In the genomic region with DNA sequence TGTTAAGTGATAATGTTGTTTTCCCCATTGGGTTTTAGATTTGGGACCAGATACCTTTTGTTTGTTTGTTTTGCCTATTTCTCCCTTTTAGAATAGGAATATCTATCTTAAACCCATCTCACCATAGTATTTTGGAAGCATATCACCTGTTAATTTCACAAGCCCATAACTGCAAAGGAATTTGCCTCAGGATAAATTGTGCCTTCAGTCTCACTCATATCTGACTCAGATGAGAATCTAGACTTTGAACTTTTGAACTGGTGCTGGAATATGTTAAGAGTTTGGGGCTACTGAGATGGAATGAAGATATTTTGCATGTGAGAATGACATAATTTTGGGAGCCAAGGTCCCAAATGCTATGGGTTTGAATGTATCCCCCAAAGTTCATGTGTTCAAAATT, we compare ENCODE assay signal across 25 cellular contexts.
"Had no signal": no experiment of that assay in that cellular context is flagged by ENCODE, and none has a peak within 500 bp of the region (broad histone marks: within the 10 kb centered on the region; RNA-seq: fewer than 3 reads in every experiment).

No MANE protein-coding gene starts in this region.

- H3K4me2 ChIP-seq: hepatocyte had no signal

- H2AFZ ChIP-seq: hepatocyte, parathyroid adenoma had no signal

- H3K9me3 ChIP-seq: esophagus squamous epithelium, gastroesophageal sphincter, psoas muscle, sigmoid colon, thoracic aorta, uterus had no signal

- DNase-seq: activated CD4-positive, alpha-beta T cell treated with anti-CD3 and anti-CD28 coated beads, Interleukin-2, amount 50 U/mL, for 1 hour; activated CD8-positive, alpha-beta T cell treated with anti-CD3 and anti-CD28 coated beads for 36 hours; activated gamma-delta T cell treated with Interleukin-2 at 50 U/mL for 16 hours; activated naive CD8-positive, alpha-beta T cell treated with anti-CD3 and anti-CD28 coated beads, Interleukin-2, amount 50 U/mL, for 24 hours; activated T-cell treated with anti-CD3 and anti-CD28 coated beads, Interleukin-2, amount 50 U/mL, for 4 hours; amygdala; endodermal cell; esophagus squamous epithelium; left colon; naive thymus-derived CD8-positive, alpha-beta T cell; occipital lobe; psoas muscle; sigmoid colon; small intestine; stimulated activated CD4-positive, alpha-beta T cell treated with anti-CD3 and anti-CD28 coated beads, Interleukin-4, amount 100 ng/mL, for 24 hours; T-helper 17 cell; T1000; uterus had no signal

- ATAC-seq: activated CD8-positive, alpha-beta T cell treated with anti-CD3 and anti-CD28 coated beads for 36 hours; activated naive CD8-positive, alpha-beta T cell treated with anti-CD3 and anti-CD28 coated beads, Interleukin-2, amount 50 U/mL, for 24 hours; activated T-cell treated with anti-CD3 and anti-CD28 coated beads, Interleukin-2, amount 50 U/mL, for 4 hours; activated T-helper 17 cell treated with anti-CD3 and anti-CD28 coated beads, Interleukin-2, amount 50 U/mL, for 72 hours; left colon; naive thymus-derived CD8-positive, alpha-beta T cell; psoas muscle; T-helper 17 cell; WTC11 had no signal

- H3K4me3 ChIP-seq: esophagus squamous epithelium, gastroesophageal sphincter, hepatocyte, psoas muscle, sigmoid colon, thoracic aorta, uterus had no signal

- H3K79me2 ChIP-seq: hepatocyte, parathyroid adenoma had no signal

- FAIRE-seq: kidney, small intestine had no signal

- H3K27ac ChIP-seq: esophagus squamous epithelium, gastroesophageal sphincter, hepatocyte, parathyroid adenoma, psoas muscle, sigmoid colon, thoracic aorta, uterus had no signal

- H3K4me1 ChIP-seq: gastroesophageal sphincter, parathyroid adenoma, psoas muscle, sigmoid colon, uterus had no signal

- H3K9ac ChIP-seq: parathyroid adenoma had no signal

- H3K27me3 ChIP-seq: esophagus squamous epithelium, gastroesophageal sphincter, hepatocyte, sigmoid colon, uterus had no signal

- H3K36me3 ChIP-seq: esophagus squamous epithelium, gastroesophageal sphincter, sigmoid colon, thoracic aorta, uterus had no signal
